ENCODE assay signal across 1 cellular context in the genomic region with DNA sequence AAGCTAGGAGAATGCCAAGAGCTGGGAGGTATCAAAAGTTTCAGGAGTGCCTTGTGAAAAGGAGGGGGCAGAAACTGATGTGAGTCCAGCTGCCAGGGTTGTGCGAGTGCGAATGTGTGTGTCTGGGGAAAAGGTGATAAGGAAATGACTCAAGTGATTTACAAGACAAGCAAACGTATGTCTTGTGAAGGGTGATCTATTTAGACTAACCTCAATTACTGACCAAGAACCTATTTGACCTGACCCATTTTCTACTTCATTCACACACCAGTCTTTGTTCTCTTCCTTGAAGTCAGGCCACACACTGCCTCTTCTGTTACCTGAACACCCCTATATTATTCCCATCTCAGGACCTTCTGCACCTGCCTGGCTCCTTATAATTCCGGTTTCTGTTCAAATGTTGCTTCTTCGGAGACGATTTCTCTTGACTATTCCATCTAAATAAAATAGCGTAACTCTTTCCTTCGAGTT.
TF ChIP-seq lines count a peak whose summit lies in the region.

No MANE protein-coding gene starts in this region.

TF ChIP-seq in K562, 482 proteins besides CTCF, POLR2A, EP300 and RAD21 (continued from another document and continues in another):
- TF ChIP-seq, protein P1, sequence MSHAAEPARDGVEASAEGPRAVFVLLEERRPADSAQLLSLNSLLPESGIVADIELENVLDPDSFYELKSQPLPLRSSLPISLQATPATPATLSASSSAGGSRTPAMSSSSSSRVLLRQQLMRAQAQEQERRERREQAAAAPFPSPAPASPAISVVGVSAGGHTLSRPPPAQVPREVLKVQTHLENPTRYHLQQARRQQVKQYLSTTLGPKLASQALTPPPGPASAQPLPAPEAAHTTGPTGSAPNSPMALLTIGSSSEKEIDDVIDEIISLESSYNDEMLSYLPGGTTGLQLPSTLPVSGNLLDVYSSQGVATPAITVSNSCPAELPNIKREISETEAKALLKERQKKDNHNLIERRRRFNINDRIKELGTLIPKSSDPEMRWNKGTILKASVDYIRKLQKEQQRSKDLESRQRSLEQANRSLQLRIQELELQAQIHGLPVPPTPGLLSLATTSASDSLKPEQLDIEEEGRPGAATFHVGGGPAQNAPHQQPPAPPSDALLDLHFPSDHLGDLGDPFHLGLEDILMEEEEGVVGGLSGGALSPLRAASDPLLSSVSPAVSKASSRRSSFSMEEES (CRISPR knock-in tag; IDR thresholded peaks at IDR 0.05), result no peak
- TF ChIP-seq, protein P2, sequence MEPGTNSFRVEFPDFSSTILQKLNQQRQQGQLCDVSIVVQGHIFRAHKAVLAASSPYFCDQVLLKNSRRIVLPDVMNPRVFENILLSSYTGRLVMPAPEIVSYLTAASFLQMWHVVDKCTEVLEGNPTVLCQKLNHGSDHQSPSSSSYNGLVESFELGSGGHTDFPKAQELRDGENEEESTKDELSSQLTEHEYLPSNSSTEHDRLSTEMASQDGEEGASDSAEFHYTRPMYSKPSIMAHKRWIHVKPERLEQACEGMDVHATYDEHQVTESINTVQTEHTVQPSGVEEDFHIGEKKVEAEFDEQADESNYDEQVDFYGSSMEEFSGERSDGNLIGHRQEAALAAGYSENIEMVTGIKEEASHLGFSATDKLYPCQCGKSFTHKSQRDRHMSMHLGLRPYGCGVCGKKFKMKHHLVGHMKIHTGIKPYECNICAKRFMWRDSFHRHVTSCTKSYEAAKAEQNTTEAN (CRISPR knock-in tag; IDR thresholded peaks at IDR 0.05), result no peak
- TF ChIP-seq PHB2 (IDR thresholded peaks at IDR 0.05; ENCODE audit: low read depth) (0 out of 2 replicates have a peak, but pooled peaks have one; percentile 43), MEF2A (IDR thresholded peaks at IDR 0.05; ENCODE audit: control insufficient read depth, low read depth, low read length) (0 out of 2 replicates have a peak, but pooled peaks have one; percentile 11), NUFIP1 (IDR thresholded peaks at IDR 0.05; ENCODE audit: partially characterized antibody) (no peak), ZNF175 (CRISPR knock-in tag; IDR thresholded peaks at IDR 0.05; ENCODE audit: low read depth) (peak; percentile 71; the same call in 1 of the 2 replicates), CREBBP (IDR thresholded peaks at IDR 0.05; ENCODE audit: low read depth, low read length) (no peak), BHLHE40 (IDR thresholded peaks at IDR 0.05; ENCODE audit: low read length) (peak; percentile 87), ZNF184 (CRISPR knock-in tag; IDR thresholded peaks at IDR 0.05) (no peak), ZFP36 (IDR thresholded peaks at IDR 0.05; ENCODE audit: low read depth, low read length, partially characterized antibody) (no peak), TAF1 (IDR thresholded peaks at IDR 0.05; ENCODE audit: control insufficient read depth, extremely low read depth, insufficient read depth, low read length, severe bottlenecking) (peak; percentile 13), TCF7L2 (IDR thresholded peaks at IDR 0.05; ENCODE audit: low read depth, low read length) (no peak), TBP (optimal IDR thresholded peaks at IDR 0.05; ENCODE audit: low read depth, low read length) (no peak), ZNF174 (CRISPR knock-in tag; IDR thresholded peaks at IDR 0.05) (no peak), HDGF (IDR thresholded peaks at IDR 0.05) (no peak), IRF2 (CRISPR knock-in tag; IDR thresholded peaks at IDR 0.05) (no peak), CXXC5 (CRISPR knock-in tag; IDR thresholded peaks at IDR 0.05) (peak; percentile 86), HMG20B (CRISPR knock-in tag; IDR thresholded peaks at IDR 0.05) (no peak), SMAD2 (IDR thresholded peaks at IDR 0.05; ENCODE audit: low read depth, low read length) (no peak), ZNF212 (CRISPR knock-in tag; IDR thresholded peaks at IDR 0.05) (no peak), KAT7 (CRISPR knock-in tag; IDR thresholded peaks at IDR 0.05; ENCODE audit: borderline replicate concordance) (no peak), ZKSCAN3 (CRISPR knock-in tag; IDR thresholded peaks at IDR 0.05) (no peak), DPF2 (IDR thresholded peaks at IDR 0.05) (peak; percentile 99), PPARD (CRISPR knock-in tag; IDR thresholded peaks at IDR 0.05) (no peak)
- TF ChIP-seq, protein P3, sequence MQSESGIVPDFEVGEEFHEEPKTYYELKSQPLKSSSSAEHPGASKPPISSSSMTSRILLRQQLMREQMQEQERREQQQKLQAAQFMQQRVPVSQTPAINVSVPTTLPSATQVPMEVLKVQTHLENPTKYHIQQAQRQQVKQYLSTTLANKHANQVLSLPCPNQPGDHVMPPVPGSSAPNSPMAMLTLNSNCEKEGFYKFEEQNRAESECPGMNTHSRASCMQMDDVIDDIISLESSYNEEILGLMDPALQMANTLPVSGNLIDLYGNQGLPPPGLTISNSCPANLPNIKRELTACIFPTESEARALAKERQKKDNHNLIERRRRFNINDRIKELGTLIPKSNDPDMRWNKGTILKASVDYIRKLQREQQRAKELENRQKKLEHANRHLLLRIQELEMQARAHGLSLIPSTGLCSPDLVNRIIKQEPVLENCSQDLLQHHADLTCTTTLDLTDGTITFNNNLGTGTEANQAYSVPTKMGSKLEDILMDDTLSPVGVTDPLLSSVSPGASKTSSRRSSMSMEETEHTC (IDR thresholded peaks at IDR 0.05), result 0 out of 2 replicates have a peak, but pooled peaks have one; percentile 56
- TF ChIP-seq, protein P4, sequence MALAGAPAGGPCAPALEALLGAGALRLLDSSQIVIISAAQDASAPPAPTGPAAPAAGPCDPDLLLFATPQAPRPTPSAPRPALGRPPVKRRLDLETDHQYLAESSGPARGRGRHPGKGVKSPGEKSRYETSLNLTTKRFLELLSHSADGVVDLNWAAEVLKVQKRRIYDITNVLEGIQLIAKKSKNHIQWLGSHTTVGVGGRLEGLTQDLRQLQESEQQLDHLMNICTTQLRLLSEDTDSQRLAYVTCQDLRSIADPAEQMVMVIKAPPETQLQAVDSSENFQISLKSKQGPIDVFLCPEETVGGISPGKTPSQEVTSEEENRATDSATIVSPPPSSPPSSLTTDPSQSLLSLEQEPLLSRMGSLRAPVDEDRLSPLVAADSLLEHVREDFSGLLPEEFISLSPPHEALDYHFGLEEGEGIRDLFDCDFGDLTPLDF (CRISPR knock-in tag; IDR thresholded peaks at IDR 0.05), result no peak; the same call in 1 of the 2 replicates
- TF ChIP-seq, protein P5, sequence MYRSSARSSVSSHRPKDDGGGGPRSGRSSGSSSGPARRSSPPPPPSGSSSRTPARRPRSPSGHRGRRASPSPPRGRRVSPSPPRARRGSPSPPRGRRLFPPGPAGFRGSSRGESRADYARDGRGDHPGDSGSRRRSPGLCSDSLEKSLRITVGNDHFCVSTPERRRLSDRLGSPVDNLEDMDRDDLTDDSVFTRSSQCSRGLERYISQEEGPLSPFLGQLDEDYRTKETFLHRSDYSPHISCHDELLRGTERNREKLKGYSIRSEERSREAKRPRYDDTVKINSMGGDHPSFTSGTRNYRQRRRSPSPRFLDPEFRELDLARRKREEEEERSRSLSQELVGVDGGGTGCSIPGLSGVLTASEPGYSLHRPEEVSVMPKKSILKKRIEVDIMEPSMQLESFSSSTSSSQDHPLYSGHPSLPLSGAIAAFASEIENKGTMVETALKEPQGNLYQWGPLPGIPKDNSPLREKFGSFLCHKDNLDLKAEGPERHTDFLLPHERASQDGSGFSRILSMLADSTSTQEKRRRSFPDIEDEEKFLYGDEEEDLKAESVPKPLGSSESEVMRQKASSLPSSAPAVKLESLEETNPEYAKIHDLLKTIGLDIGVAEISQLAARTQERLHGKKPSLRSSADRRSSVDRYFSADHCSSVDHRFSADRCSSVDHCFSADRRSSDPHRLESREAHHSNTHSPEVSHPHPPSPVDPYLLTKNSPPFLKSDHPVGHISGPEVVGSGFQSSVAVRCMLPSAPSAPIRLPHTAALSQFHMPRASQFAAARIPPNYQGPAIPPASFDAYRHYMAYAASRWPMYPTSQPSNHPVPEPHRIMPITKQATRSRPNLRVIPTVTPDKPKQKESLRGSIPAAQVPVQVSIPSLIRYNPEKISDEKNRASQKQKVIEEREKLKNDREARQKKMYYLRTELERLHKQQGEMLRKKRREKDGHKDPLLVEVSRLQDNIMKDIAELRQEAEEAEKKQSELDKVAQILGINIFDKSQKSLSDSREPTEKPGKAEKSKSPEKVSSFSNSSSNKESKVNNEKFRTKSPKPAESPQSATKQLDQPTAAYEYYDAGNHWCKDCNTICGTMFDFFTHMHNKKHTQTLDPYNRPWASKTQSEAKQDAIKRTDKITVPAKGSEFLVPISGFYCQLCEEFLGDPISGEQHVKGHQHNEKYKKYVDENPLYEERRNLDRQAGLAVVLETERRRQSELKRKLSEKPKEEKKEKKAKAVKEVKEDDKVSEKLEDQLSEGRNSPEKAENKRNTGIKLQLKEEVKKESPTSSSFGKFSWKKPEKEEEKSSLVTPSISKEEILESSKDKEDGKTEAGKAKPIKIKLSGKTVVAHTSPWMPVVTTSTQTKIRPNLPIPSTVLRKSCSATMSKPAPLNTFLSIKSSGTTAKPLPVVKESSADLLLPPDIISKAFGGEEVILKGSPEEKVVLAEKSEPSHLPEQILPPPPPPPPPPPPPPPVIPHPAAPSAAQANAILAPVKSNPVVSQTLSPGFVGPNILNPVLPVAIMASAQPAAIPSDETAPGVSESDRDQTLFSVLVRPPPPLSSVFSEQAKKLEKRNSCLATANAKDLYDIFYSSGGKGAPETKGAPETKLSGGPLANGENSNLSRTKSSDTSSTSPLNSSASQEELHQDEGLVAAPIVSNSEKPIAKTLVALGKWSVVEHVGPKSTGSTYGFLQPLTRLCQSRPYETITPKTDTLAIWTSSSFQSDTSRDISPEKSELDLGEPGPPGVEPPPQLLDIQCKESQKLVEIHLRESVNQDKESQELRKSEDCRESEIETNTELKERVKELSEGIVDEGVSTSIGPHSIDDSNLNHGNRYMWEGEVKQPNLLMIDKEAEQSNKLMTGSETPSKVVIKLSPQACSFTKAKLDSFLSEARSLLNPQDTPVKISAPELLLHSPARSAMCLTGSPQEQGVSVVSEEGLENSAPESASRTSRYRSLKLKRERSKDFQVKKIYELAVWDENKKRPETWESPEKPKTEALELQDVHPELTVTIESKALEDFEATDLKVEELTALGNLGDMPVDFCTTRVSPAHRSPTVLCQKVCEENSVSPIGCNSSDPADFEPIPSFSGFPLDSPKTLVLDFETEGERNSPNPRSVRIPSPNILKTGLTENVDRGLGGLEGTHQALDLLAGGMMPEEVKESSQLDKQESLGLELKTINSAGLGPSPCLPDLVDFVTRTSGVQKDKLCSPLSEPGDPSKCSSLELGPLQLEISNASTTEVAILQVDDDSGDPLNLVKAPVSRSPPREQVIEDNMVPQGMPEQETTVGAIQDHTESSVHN (IDR thresholded peaks at IDR 0.05; ENCODE audit: borderline replicate concordance in 1 of 2, low read depth in 1 of 2), result peak in 1 of 2 experiments; percentile 80; a peak in 2 of 4 replicates
- TF ChIP-seq, protein P6, sequence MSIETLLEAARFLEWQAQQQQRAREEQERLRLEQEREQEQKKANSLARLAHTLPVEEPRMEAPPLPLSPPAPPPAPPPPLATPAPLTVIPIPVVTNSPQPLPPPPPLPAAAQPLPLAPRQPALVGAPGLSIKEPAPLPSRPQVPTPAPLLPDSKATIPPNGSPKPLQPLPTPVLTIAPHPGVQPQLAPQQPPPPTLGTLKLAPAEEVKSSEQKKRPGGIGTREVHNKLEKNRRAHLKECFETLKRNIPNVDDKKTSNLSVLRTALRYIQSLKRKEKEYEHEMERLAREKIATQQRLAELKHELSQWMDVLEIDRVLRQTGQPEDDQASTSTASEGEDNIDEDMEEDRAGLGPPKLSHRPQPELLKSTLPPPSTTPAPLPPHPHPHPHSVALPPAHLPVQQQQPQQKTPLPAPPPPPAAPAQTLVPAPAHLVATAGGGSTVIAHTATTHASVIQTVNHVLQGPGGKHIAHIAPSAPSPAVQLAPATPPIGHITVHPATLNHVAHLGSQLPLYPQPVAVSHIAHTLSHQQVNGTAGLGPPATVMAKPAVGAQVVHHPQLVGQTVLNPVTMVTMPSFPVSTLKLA (conservative IDR thresholded peaks at IDR 0.05), result peak in 1 of 2 experiments; percentile 62; a peak in 2 of 4 replicates
- TF ChIP-seq, protein P7, sequence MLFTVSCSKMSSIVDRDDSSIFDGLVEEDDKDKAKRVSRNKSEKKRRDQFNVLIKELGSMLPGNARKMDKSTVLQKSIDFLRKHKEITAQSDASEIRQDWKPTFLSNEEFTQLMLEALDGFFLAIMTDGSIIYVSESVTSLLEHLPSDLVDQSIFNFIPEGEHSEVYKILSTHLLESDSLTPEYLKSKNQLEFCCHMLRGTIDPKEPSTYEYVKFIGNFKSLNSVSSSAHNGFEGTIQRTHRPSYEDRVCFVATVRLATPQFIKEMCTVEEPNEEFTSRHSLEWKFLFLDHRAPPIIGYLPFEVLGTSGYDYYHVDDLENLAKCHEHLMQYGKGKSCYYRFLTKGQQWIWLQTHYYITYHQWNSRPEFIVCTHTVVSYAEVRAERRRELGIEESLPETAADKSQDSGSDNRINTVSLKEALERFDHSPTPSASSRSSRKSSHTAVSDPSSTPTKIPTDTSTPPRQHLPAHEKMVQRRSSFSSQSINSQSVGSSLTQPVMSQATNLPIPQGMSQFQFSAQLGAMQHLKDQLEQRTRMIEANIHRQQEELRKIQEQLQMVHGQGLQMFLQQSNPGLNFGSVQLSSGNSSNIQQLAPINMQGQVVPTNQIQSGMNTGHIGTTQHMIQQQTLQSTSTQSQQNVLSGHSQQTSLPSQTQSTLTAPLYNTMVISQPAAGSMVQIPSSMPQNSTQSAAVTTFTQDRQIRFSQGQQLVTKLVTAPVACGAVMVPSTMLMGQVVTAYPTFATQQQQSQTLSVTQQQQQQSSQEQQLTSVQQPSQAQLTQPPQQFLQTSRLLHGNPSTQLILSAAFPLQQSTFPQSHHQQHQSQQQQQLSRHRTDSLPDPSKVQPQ (CRISPR knock-in tag; IDR thresholded peaks at IDR 0.05; ENCODE audit: borderline replicate concordance), result no peak
- TF ChIP-seq, protein P8, sequence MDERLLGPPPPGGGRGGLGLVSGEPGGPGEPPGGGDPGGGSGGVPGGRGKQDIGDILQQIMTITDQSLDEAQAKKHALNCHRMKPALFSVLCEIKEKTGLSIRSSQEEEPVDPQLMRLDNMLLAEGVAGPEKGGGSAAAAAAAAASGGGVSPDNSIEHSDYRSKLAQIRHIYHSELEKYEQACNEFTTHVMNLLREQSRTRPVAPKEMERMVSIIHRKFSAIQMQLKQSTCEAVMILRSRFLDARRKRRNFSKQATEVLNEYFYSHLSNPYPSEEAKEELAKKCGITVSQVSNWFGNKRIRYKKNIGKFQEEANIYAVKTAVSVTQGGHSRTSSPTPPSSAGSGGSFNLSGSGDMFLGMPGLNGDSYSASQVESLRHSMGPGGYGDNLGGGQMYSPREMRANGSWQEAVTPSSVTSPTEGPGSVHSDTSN (CRISPR knock-in tag; IDR thresholded peaks at IDR 0.05; ENCODE audit: low read depth), result no peak
- TF ChIP-seq, protein P8 (tag; conservative IDR thresholded peaks at IDR 0.05; ENCODE audit: low read depth), result peak; percentile 97
